ENCODE assay signal across 10 cellular contexts in genomic region chr2:21423854-21424253, GRCh38.
"Had no signal": no experiment of that assay in that cellular context is flagged by ENCODE, and none has a peak within 500 bp of the region (broad histone marks: within the 10 kb centered on the region; RNA-seq: fewer than 3 reads in every experiment).

No MANE protein-coding gene starts in this region.

- H3K36me3 ChIP-seq: colonic mucosa, heart left ventricle, thyroid gland, vagina had no signal

- H3K27me3 ChIP-seq: colonic mucosa, heart left ventricle, thyroid gland, vagina had no signal

- ATAC-seq: activated T-cell treated with anti-CD3 and anti-CD28 coated beads, Interleukin-2, amount 50 U/mL, for 72 hours had no signal

- H3K9me3 ChIP-seq: colonic mucosa, heart left ventricle, thyroid gland, vagina had no signal

- DNase-seq: activated CD4-positive, alpha-beta memory T cell treated with anti-CD3 and anti-CD28 coated beads, Interleukin-2, amount 10 ng/mL, durations not matched to agents 7 days and 5 days; activated gamma-delta T cell treated with Interleukin-2 at 50 U/mL for 16 hours; activated naive CD8-positive, alpha-beta T cell treated with anti-CD3 and anti-CD28 coated beads for 36 hours; activated T-cell treated with anti-CD3 and anti-CD28 coated beads, Interleukin-2, amount 50 U/mL, for 72 hours; anterior cingulate cortex; colonic mucosa; T1000; thyroid gland had no signal

- H3K4me3 ChIP-seq: colonic mucosa, heart left ventricle, thyroid gland, vagina had no signal

- H3K4me1 ChIP-seq: colonic mucosa, thyroid gland, vagina had no signal

- H3K27ac ChIP-seq: colonic mucosa, heart left ventricle, thyroid gland, vagina had no signal
